11 cellular contexts compared by ENCODE assay signal in the genomic region with DNA sequence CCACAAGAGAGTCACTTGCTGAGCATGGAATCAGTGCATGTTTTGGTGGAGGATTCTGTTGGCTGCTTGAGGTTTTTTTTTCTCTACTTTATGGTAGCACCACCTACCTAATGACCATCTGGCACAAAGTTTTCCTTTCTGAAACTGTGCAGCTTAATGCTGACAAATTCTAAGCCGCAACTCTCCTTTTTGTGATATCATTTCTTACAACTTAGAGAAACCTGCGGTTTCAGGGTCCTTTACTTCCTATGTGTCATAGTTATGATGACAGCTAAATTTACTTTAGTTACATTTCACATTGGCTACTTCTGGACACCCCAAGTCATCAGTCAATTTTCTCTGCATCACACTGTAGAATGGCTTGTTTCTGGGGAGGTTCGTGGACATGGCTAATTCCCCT.
DNase-seq lines count a peak whose midpoint lies in the region; ATAC-seq and TF ChIP-seq lines count a peak whose summit lies in the region.
"Had no signal": no experiment of that assay in that cellular context is flagged by ENCODE, and none has a peak within 500 bp of the region (broad histone marks: within the 10 kb centered on the region; RNA-seq: fewer than 3 reads in every experiment).

No MANE protein-coding gene starts in this region.

- CTCF ChIA-PET in CD8-positive, alpha-beta T cell (lab: Charles Lee), result interaction anchor here (0.7 kb wide), 1 partner anchor 214 kb away, joined by 4 read pairs; no protein-coding TSS in a partner anchor

- H3K27me3 Mint-ChIP-seq in CD8-positive, alpha-beta T cell (ENCODE audit: low read depth), result peaks cover 33% of the 10 kb centered on the region

- POLR2A ChIA-PET in CD8-positive, alpha-beta T cell (lab: Charles Lee), result no interaction called here

- H3K36me3 Mint-ChIP-seq in CD8-positive, alpha-beta T cell, result no peaks in the 10 kb centered on the region

- intact Hi-C loops in CD8-positive, alpha-beta T cell (cut with DNase I, micrococcal nuclease), result no loop called here

- TF ChIP-seq CTCF in VCaP (conservative IDR thresholded peaks at IDR 0.05), result no peak
- TF ChIP-seq CTCF in CD8-positive, alpha-beta T cell (IDR thresholded peaks at IDR 0.05), result no peak

- H3K27ac ChIP-seq in VCaP, result peak overlapping the region; percentile 52
- H3K27ac ChIP-seq in CD8-positive, alpha-beta T cell (ENCODE audit: low read depth, low read length), result no peak overlapping the region

- no peaks in the 10 kb centered on the region for H3K9me3 ChIP-seq in CD8-positive, alpha-beta T cell (ENCODE audit: low read length)

- no peak overlapping the region for H3K27ac Mint-ChIP-seq in CD8-positive, alpha-beta T cell

- no peaks in the 10 kb centered on the region for H3K4me1 Mint-ChIP-seq in CD8-positive, alpha-beta T cell (ENCODE audit: low read depth)

- DNase-seq in DMS 273 treated with DMSO at 0.1 percent for 48 hours (lab: John Stamatoyannopoulos, UW), result peak; percentile 32
- DNase-seq in CD8-positive, alpha-beta T cell, result no peak
- no peak for DNase-seq in stimulated activated naive CD4-positive, alpha-beta T cell (lab: John Stamatoyannopoulos, UW)
- no peak for DNase-seq in activated CD4-positive, alpha-beta T cell treated with anti-CD3 and anti-CD28 coated beads for 4 hours
- DNase-seq in DMS53 (lab: John Stamatoyannopoulos, UW), result no peak
- DNase-seq: activated CD4-positive, alpha-beta T cell treated with anti-CD3 and anti-CD28 coated beads, Interleukin-2, amount 50 U/mL, for 48 hours; small intestine had no signal

- H3K4me3 Mint-ChIP-seq in CD8-positive, alpha-beta T cell, result no peak overlapping the region

- H3K4me1 ChIP-seq in CD8-positive, alpha-beta T cell (ENCODE audit: insufficient read depth, low read length), result no peaks in the 10 kb centered on the region

- H3K36me3 ChIP-seq in CD8-positive, alpha-beta T cell (ENCODE audit: insufficient read depth, low read length), result no peaks in the 10 kb centered on the region

- H3K4me3 ChIP-seq in CD8-positive, alpha-beta T cell (ENCODE audit: low read depth, low read length), result no peak overlapping the region

- peak; percentile 97 for ATAC-seq in GM19452 (IDR thresholded peaks at IDR 0.05; ENCODE audit: unreplicated experiment)
- ATAC-seq in HG03097 (IDR thresholded peaks at IDR 0.05; ENCODE audit: low FRiP score, unreplicated experiment), result peak; percentile 85
- ATAC-seq in CD8-positive, alpha-beta T cell, result no peak
- ATAC-seq: HCT116 had no signal

- H3K27me3 ChIP-seq in CD8-positive, alpha-beta T cell (ENCODE audit: insufficient read depth, low read length), result no peaks in the 10 kb centered on the region

- H3K9me3 Mint-ChIP-seq in CD8-positive, alpha-beta T cell, result peaks cover 8% of the 10 kb centered on the region
